ENCODE assay signal across 7 cellular contexts in genomic region chr5:135529576-135529975, GRCh38. TPM values are rescaled to one million over a fixed set of nuclear protein-coding genes. Genes with fewer than 3 reads are reported as not detected.
"Had no signal": no experiment of that assay in that cellular context is flagged by ENCODE, and none has a peak within 500 bp of the region (broad histone marks: within the 10 kb centered on the region; RNA-seq: fewer than 3 reads in every experiment).

No MANE protein-coding gene starts in this region.

RNA-seq across cellular contexts. Expression of gene NEUROG1, which starts 6.2 kb away (rescaled TPM):
- total RNA-seq: GM23248, GM23338, H1, H4, H7, H9, HFFc6 had no signal
- polyA plus RNA-seq: GM23248, H1 had no signal

RNA-seq across cellular contexts. Expression of gene CXCL14, which starts 49.2 kb away (rescaled TPM):
- total RNA-seq: GM23338 had no signal
